In genomic region chr14:104688755-104689619, GRCh38 we compare ENCODE assay signal across 8 cellular contexts. TPM values are rescaled to one million over a fixed set of nuclear protein-coding genes. Genes with fewer than 3 reads are reported as not detected.
DNase-seq lines count a peak whose midpoint lies in the region; ATAC-seq and TF ChIP-seq lines count a peak whose summit lies in the region.

TSS of gene INF2 (plus strand) at chr14:104689618. CDS start at chr14:104701366, 11,748 bp downstream.

- POLR2A ChIA-PET in RWPE1 (lab: Yijun Ruan, JAX; ENCODE audit: low non-redundant PET), result no interaction called here

- H3K4me1 ChIP-seq in DOHH2 (ENCODE audit: control insufficient read depth, low read length) (peaks cover 61% of the 10 kb centered on the region), aorta (ENCODE audit: control insufficient read depth in 1 of 2, insufficient read depth in 2 of 2, low read length in 2 of 2) (no peaks in the 10 kb centered on the region)

- H3K79me2 ChIP-seq in DOHH2 (ENCODE audit: control insufficient read depth, low read length), result peaks cover 43% of the 10 kb centered on the region

- H3K27ac ChIP-seq in DOHH2 (ENCODE audit: low read depth, low read length) (no peak within 1 kb of the TSS), RWPE1 (peak within 1 kb of the TSS; percentile 100), aorta (ENCODE audit: low read depth in 1 of 2, low read length in 2 of 2) (peak within 1 kb of the TSS in 1 of 2 donors; percentile 43)

- H3K36me3 Mint-ChIP-seq in activated naive CD8-positive, alpha-beta T cell treated with anti-CD3 and anti-CD28 coated beads for 36 hours, result no peaks in the 10 kb centered on the region

- peaks cover 16% of the 10 kb centered on the region for H3K36me3 ChIP-seq in DOHH2 (ENCODE audit: control insufficient read depth, low read length)
- H3K36me3 ChIP-seq in aorta (ENCODE audit: control insufficient read depth in 1 of 2, insufficient read depth in 2 of 2, low read length in 1 of 2), result no peaks in the 10 kb centered on the region

- WGBS in aorta, 2 donors, result 8 to 14% methylated on average over 36 to 61 of the region's 61 CpGs

- H3K4me2 ChIP-seq in DOHH2 (ENCODE audit: low read length), result peak within 1 kb of the TSS; percentile 76

- 0 out of 2 replicates have a peak, but pooled peaks cover 6% of the 10 kb centered on the region for H4K20me1 ChIP-seq in DOHH2 (ENCODE audit: control insufficient read depth, insufficient read depth, low read depth, low read length)

- intact Hi-C loops in head of caudate nucleus (cut with DNase I), result no loop called here
- intact Hi-C loops in aorta (cut with DNase I), result loop anchor here in 1 of 2 donors (5.0 kb wide), 2 partner anchors 33 to 613 kb away; partner anchors contain the start of genes ADSS1 and BRF1

- H3K27ac Mint-ChIP-seq in activated naive CD8-positive, alpha-beta T cell treated with anti-CD3 and anti-CD28 coated beads for 36 hours, result peak within 1 kb of the TSS; percentile 45

- peak within 1 kb of the TSS; percentile 81 for H3K4me3 Mint-ChIP-seq in activated naive CD8-positive, alpha-beta T cell treated with anti-CD3 and anti-CD28 coated beads for 36 hours

- H3K4me3 ChIP-seq in DOHH2 (ENCODE audit: low read length) (peak within 1 kb of the TSS; percentile 79), aorta (ENCODE audit: low read length in 2 of 2) (peak within 1 kb of the TSS; percentile 60 to 88)

- H3K27me3 Mint-ChIP-seq in activated naive CD8-positive, alpha-beta T cell treated with anti-CD3 and anti-CD28 coated beads for 36 hours, result no peaks in the 10 kb centered on the region

- H3K4me1 Mint-ChIP-seq in activated naive CD8-positive, alpha-beta T cell treated with anti-CD3 and anti-CD28 coated beads for 36 hours, result peaks cover 31% of the 10 kb centered on the region

- peaks cover 6% of the 10 kb centered on the region for H3F3A ChIP-seq in DOHH2 (ENCODE audit: control insufficient read depth, insufficient read depth)

- H3K9me2 ChIP-seq in DOHH2 (replicated peaks; ENCODE audit: control insufficient read depth, low read length), result no peaks in the 10 kb centered on the region

- no peaks in the 10 kb centered on the region for H3K9me3 ChIP-seq in DOHH2 (ENCODE audit: control insufficient read depth, insufficient read depth, low read length)
- H3K9me3 ChIP-seq in aorta (ENCODE audit: control insufficient read depth, low read length), result no peaks in the 10 kb centered on the region

- H3K27me3 ChIP-seq in DOHH2 (ENCODE audit: control insufficient read depth, low read length) (no peaks in the 10 kb centered on the region), aorta (ENCODE audit: control insufficient read depth in 1 of 2, insufficient read depth in 2 of 2, low read length in 1 of 2) (no peaks in the 10 kb centered on the region)

- peak; percentile 41 for ATAC-seq in HG03045 (IDR thresholded peaks at IDR 0.05; ENCODE audit: unreplicated experiment)
- peak; percentile 39 for ATAC-seq in omental fat pad (ENCODE audit: low FRiP score)
- ATAC-seq in aorta (ENCODE audit: low FRiP score), result peak; percentile 72
- no peak for ATAC-seq in GM21423 (IDR thresholded peaks at IDR 0.05; ENCODE audit: unreplicated experiment)

- no peaks in the 10 kb centered on the region for H3K9me3 Mint-ChIP-seq in activated naive CD8-positive, alpha-beta T cell treated with anti-CD3 and anti-CD28 coated beads for 36 hours

- DNase-seq in RWPE1 (ENCODE audit: low spot score), result peak; percentile 85
- DNase-seq in activated naive CD8-positive, alpha-beta T cell treated with anti-CD3 and anti-CD28 coated beads for 36 hours, result peak; percentile 67
- peak in 33 of 42 donors; percentile 53 to 87 (median 72) for DNase-seq in head of caudate nucleus
- no peak for DNase-seq in omental fat pad (ENCODE audit: low spot score)
- peak in 1 of 2 donors; percentile 75 for DNase-seq in aorta

- CTCF ChIA-PET in RWPE1 (lab: Yijun Ruan, JAX), result no interaction called here

- no peak for TF ChIP-seq CTCF in DOHH2 (IDR thresholded peaks at IDR 0.05; ENCODE audit: low read depth, low read length, poor library complexity, severe bottlenecking)
- no peak for TF ChIP-seq CTCF in RWPE1 (conservative IDR thresholded peaks at IDR 0.05; ENCODE audit: low read depth)
- TF ChIP-seq CTCF in omental fat pad (IDR thresholded peaks at IDR 0.05), result no peak

RNA-seq across cellular contexts. Expression of gene INF2, which starts in this region (rescaled TPM):
- 10 to 100 TPM; 67.8 TPM for total RNA-seq in activated naive CD8-positive, alpha-beta T cell treated with anti-CD3 and anti-CD28 coated beads for 36 hours
- total RNA-seq in omental fat pad (100 to 1,000 TPM in 1 of 4 donors, 10 to 100 TPM in 3; 50.9 to 104 (median 87.5) TPM), aorta (100 to 1,000 TPM in 1 of 2 donors, 10 to 100 TPM in 1; 84.9 to 102 TPM)
- polyA plus RNA-seq in aorta, result 100 to 1,000 TPM in 1 of 2 donors, 10 to 100 TPM in 1; 31.9 to 185 TPM
